ENCODE assay signal across 8 cellular contexts in the genomic region with DNA sequence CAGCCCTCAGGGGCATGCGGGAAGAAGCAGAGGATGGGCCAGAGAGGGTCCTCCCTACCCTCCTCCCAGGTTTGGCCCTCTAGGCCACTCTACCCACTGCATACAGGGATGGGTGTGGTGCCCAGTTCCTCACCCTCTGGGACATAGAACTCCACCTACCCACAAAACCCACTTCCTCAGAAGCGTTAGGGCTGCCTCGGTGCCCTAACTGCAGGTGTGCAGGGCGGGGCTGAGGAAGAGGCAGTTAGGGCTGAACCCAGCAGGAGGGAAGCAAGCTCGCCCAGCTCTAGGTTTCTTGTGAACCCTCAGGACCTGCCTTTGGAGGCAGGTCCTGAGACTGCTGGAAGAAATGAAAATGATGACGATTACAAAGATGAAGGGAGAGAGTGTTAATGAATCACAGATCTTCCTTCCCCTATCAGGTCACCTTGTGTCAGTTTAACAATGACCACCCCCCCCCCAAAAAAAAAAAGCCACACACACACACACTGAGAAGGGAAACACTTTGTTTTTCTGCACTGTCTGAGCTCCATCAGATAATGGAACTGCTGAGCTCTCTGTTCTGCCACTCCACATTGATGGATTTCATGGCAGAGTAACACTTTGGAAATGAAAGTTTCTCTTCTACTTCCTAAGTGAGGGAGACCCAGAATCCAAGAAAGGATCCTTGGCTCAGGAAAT.
DNase-seq lines count a peak whose midpoint lies in the region; ATAC-seq, FAIRE-seq and TF ChIP-seq lines count a peak whose summit lies in the region.

No MANE protein-coding gene starts in this region.

- H3K27ac ChIP-seq in CD4-positive, CD25-positive, alpha-beta regulatory T cell (ENCODE audit: insufficient read depth, low read length, poor library complexity, severe bottlenecking), result peak overlapping the region; percentile 92
- H3K27ac ChIP-seq in MM.1S (ENCODE audit: low read length) (peak overlapping the region; percentile 93), pancreas (no peak overlapping the region)

- no peaks in the 10 kb centered on the region for H3K9me3 Mint-ChIP-seq in CD4-positive, CD25-positive, alpha-beta regulatory T cell
- no peaks in the 10 kb centered on the region for H3K9me3 Mint-ChIP-seq in activated T-helper 17 cell treated with anti-CD3 and anti-CD28 coated beads, Interleukin-2, amount 50 U/mL, for 72 hours

- WGBS in pancreas, 2 donors, result 63 to 74% methylated on average over 6 of the region's 6 CpGs

- peak; percentile 86 to 88 for ATAC-seq in CD4-positive, CD25-positive, alpha-beta regulatory T cell (ENCODE audit: low read depth in 2 of 2)
- peak; percentile 78 for ATAC-seq in GM21515 (IDR thresholded peaks at IDR 0.05; ENCODE audit: unreplicated experiment)
- ATAC-seq in activated T-helper 17 cell treated with anti-CD3 and anti-CD28 coated beads, Interleukin-2, amount 50 U/mL, for 72 hours (replicated peaks), result peak; percentile 54
- ATAC-seq in pancreas, result peak in 3 of 4 donors; percentile 17 to 31 (median 29)

- peak overlapping the region; percentile 58 for H3K9ac ChIP-seq in MM.1S (ENCODE audit: low read length)

- TF ChIP-seq CTCF in MM.1S (IDR thresholded peaks at IDR 0.05; ENCODE audit: low read length) (no peak), pancreas (IDR thresholded peaks at IDR 0.05) (no peak), GM13976 (IDR thresholded peaks at IDR 0.05; ENCODE audit: borderline replicate concordance, control extremely low read depth, extremely low read depth, insufficient read depth, missing control alignments) (no peak)

- H3K4me1 Mint-ChIP-seq in CD4-positive, CD25-positive, alpha-beta regulatory T cell, result peaks cover 48 to 99% (median 72%) of the 10 kb centered on the region in 4 donors
- H3K4me1 Mint-ChIP-seq in activated T-helper 17 cell treated with anti-CD3 and anti-CD28 coated beads, Interleukin-2, amount 50 U/mL, for 72 hours, result peaks cover 53% of the 10 kb centered on the region

- H2AFZ ChIP-seq in MM.1S (ENCODE audit: low read length), result peak overlapping the region; percentile 39

- H3K9me2 ChIP-seq in MM.1S (replicated peaks; ENCODE audit: insufficient read depth, low read length), result no peaks in the 10 kb centered on the region

- peak overlapping the region; percentile 99 to 100 (median 99) for H3K27ac Mint-ChIP-seq in CD4-positive, CD25-positive, alpha-beta regulatory T cell
- H3K27ac Mint-ChIP-seq in activated T-helper 17 cell treated with anti-CD3 and anti-CD28 coated beads, Interleukin-2, amount 50 U/mL, for 72 hours, result peak overlapping the region; percentile 91

- H3K27me3 Mint-ChIP-seq in CD4-positive, CD25-positive, alpha-beta regulatory T cell, result no peaks in the 10 kb centered on the region
- no peaks in the 10 kb centered on the region for H3K27me3 Mint-ChIP-seq in activated T-helper 17 cell treated with anti-CD3 and anti-CD28 coated beads, Interleukin-2, amount 50 U/mL, for 72 hours

- peak overlapping the region; percentile 82 for H3K4me2 ChIP-seq in MM.1S (ENCODE audit: low read depth, low read length)

- no peaks in the 10 kb centered on the region for H3K36me3 ChIP-seq in CD4-positive, CD25-positive, alpha-beta regulatory T cell (ENCODE audit: control insufficient read depth, insufficient read depth, low read length)
- H3K36me3 ChIP-seq in MM.1S (replicated peaks; ENCODE audit: insufficient read depth, low read length) (no peaks in the 10 kb centered on the region), pancreas (no peaks in the 10 kb centered on the region), HAP-1 (replicated peaks) (no peaks in the 10 kb centered on the region)

- FAIRE-seq in pancreas (lab: Jason Lieb, UNC), result no peak

- H3K79me2 ChIP-seq in MM.1S (ENCODE audit: low read length), result no peaks in the 10 kb centered on the region

- H3K4me3 Mint-ChIP-seq in CD4-positive, CD25-positive, alpha-beta regulatory T cell, result peak overlapping the region; percentile 82 to 88 (median 85)
- peak overlapping the region; percentile 79 for H3K4me3 Mint-ChIP-seq in activated T-helper 17 cell treated with anti-CD3 and anti-CD28 coated beads, Interleukin-2, amount 50 U/mL, for 72 hours

- no peaks in the 10 kb centered on the region for H3K36me3 Mint-ChIP-seq in CD4-positive, CD25-positive, alpha-beta regulatory T cell
- H3K36me3 Mint-ChIP-seq in activated T-helper 17 cell treated with anti-CD3 and anti-CD28 coated beads, Interleukin-2, amount 50 U/mL, for 72 hours (ENCODE audit: low read depth), result no peaks in the 10 kb centered on the region

- intact Hi-C loops in pancreas (cut with DNase I), result no loop called here

- H3F3A ChIP-seq in MM.1S (ENCODE audit: insufficient read depth, low read length), result peaks cover 13% of the 10 kb centered on the region; the same call in 1 of the 2 replicates

- H3K4me3 ChIP-seq in CD4-positive, CD25-positive, alpha-beta regulatory T cell (ENCODE audit: low read depth, low read length), result peak overlapping the region; percentile 59
- H3K4me3 ChIP-seq in MM.1S (ENCODE audit: low read length), result peak overlapping the region; percentile 29
- no peak overlapping the region for H3K4me3 ChIP-seq in pancreas
- H3K4me3 ChIP-seq in HAP-1, result no peak overlapping the region

- H3K9me3 ChIP-seq in CD4-positive, CD25-positive, alpha-beta regulatory T cell (ENCODE audit: control insufficient read depth in 2 of 2, low read length in 2 of 2), result no peaks in the 10 kb centered on the region
- no peaks in the 10 kb centered on the region for H3K9me3 ChIP-seq in MM.1S (replicated peaks; ENCODE audit: insufficient read depth, low read length)
- no peaks in the 10 kb centered on the region for H3K9me3 ChIP-seq in pancreas
- no peaks in the 10 kb centered on the region for H3K9me3 ChIP-seq in HAP-1

- in situ Hi-C loops in HAP-1 (cut with MboI; ENCODE audit: low sequenced_read_pairs), result no loop called here
- in situ Hi-C loops in GM13976 (cut with MboI; ENCODE audit: low sequenced_read_pairs, unreplicated experiment), result no loop called here

- no peaks in the 10 kb centered on the region for H3K27me3 ChIP-seq in CD4-positive, CD25-positive, alpha-beta regulatory T cell (ENCODE audit: control insufficient read depth, insufficient read depth, low read length)
- H3K27me3 ChIP-seq in MM.1S (replicated peaks; ENCODE audit: insufficient read depth, low read length) (no peaks in the 10 kb centered on the region), pancreas (no peaks in the 10 kb centered on the region), HAP-1 (ENCODE audit: low read depth) (no peaks in the 10 kb centered on the region)

- H4K20me1 ChIP-seq in MM.1S (ENCODE audit: insufficient read depth, low read length), result no peaks in the 10 kb centered on the region

- DNase-seq in CD4-positive, CD25-positive, alpha-beta regulatory T cell, result peak; percentile 66 to 99 (median 89)
- DNase-seq in MM.1S (peak; percentile 97), pancreas (no peak), HAP-1 (ENCODE audit: low spot score in 2 of 2) (no peak), GM13976 (ENCODE audit: low spot score) (no peak), NCI-H1092 treated with DMSO at 0.1 percent for 48 hours (lab: John Stamatoyannopoulos, UW) (no peak)

- peaks cover 87% of the 10 kb centered on the region for H3K4me1 ChIP-seq in CD4-positive, CD25-positive, alpha-beta regulatory T cell (ENCODE audit: control insufficient read depth, insufficient read depth, low read length, poor library complexity, severe bottlenecking)
- H3K4me1 ChIP-seq in MM.1S (ENCODE audit: low read length), result peaks cover 36% of the 10 kb centered on the region
- H3K4me1 ChIP-seq in pancreas, result no peaks in the 10 kb centered on the region
- peaks cover 19% of the 10 kb centered on the region for H3K4me1 ChIP-seq in HAP-1

Comparison
In these comparisons a context has a peak if more than half of its experiments do, and no peak if none do; other contexts are left out.
1. ATAC-seq: peak in every context shown above with its lines; median percentile 87 in CD4-positive, CD25-positive, alpha-beta regulatory T cell; 78 in GM21515; 54 in activated T-helper 17 cell treated with anti-CD3 and anti-CD28 coated beads, Interleukin-2, amount 50 U/mL, for 72 hours; 29 in pancreas.
2. DNase-seq: peak in CD4-positive, CD25-positive, alpha-beta regulatory T cell (3 of 3) and MM.1S (single experiment); none in pancreas (0 of 6), HAP-1 (0 of 2), GM13976 (single experiment) and NCI-H1092 treated with DMSO at 0.1 percent for 48 hours (single experiment).
3. H3K27ac ChIP-seq: peak in CD4-positive, CD25-positive, alpha-beta regulatory T cell (single experiment) and MM.1S (single experiment); none in pancreas (0 of 4).
4. H3K4me3 ChIP-seq: peak in CD4-positive, CD25-positive, alpha-beta regulatory T cell (single experiment) and MM.1S (single experiment); none in pancreas (0 of 4) and HAP-1 (single experiment).